ENCODE assay signal across 22 cellular contexts in genomic region chr19:41319500-41320184, GRCh38. TPM values are rescaled to one million over a fixed set of nuclear protein-coding genes. Genes with fewer than 3 reads are reported as not detected.
DNase-seq lines count a peak whose midpoint lies in the region; ATAC-seq, FAIRE-seq and TF ChIP-seq lines count a peak whose summit lies in the region.
"Had no signal": no experiment of that assay in that cellular context is flagged by ENCODE, and none has a peak within 500 bp of the region (broad histone marks: within the 10 kb centered on the region; RNA-seq: fewer than 3 reads in every experiment).

No MANE protein-coding gene starts in this region.

- no peak overlapping the region for H3K9ac ChIP-seq in HepG2 (ENCODE audit: insufficient read depth, low read depth, low read length)

- no peak overlapping the region for H3K4me2 ChIP-seq in HepG2 (ENCODE audit: low read depth, low read length)

- POLR2A ChIA-PET in CD4-positive, alpha-beta T cell (lab: Charles Lee) = interaction anchor here (0.6 kb wide), 1 partner anchor 29 kb away, joined by 5 read pairs; no protein-coding TSS in a partner anchor
- POLR2A ChIA-PET in HepG2 (lab: Yijun Ruan, JAX) = interaction anchor here (1.5 to 6.2 kb wide), 2 partner anchors 33 to 44 kb away, joined by 5 to 73 read pairs; partner anchors contain the start of genes B9D2 and TGFB1

- no peak for TF ChIP-seq POLR2A in HepG2 (IDR thresholded peaks at IDR 0.05; ENCODE audit: insufficient read depth in 1 of 2, low read depth in 2 of 2, low read length in 2 of 2)

- no peaks in the 10 kb centered on the region for H3K27me3 ChIP-seq in CD4-positive, alpha-beta T cell (ENCODE audit: control insufficient read depth, insufficient read depth, low read length)
- no peaks in the 10 kb centered on the region for H3K27me3 ChIP-seq in HepG2 (ENCODE audit: control insufficient read depth in 1 of 2, insufficient read depth in 2 of 2, low read length in 2 of 2)
- H3K27me3 ChIP-seq in foreskin keratinocyte = no peaks in the 10 kb centered on the region
- H3K27me3 ChIP-seq: cardiac muscle cell, heart right ventricle had no signal

- TF ChIP-seq EP300 in HepG2 (IDR thresholded peaks at IDR 0.05; ENCODE audit: low read depth in 2 of 2, low read length in 2 of 2) (no peak), HepG2 (CRISPR knock-in tag; IDR thresholded peaks at IDR 0.05; ENCODE audit: borderline replicate concordance) (no peak)

- H3K9me3 ChIP-seq in CD4-positive, alpha-beta T cell (ENCODE audit: control insufficient read depth, low read length) = no peaks in the 10 kb centered on the region
- no peaks in the 10 kb centered on the region for H3K9me3 ChIP-seq in HepG2 (ENCODE audit: low read length)
- H3K9me3 ChIP-seq: heart right ventricle, thoracic aorta had no signal

- no TSS peak for BruUV-seq in HepG2 (replicated peaks; lab: Mats Ljungman, UMichigan)

- H3K36me3 Mint-ChIP-seq in CD4-positive, alpha-beta T cell (ENCODE audit: low read depth) = peaks cover 80% of the 10 kb centered on the region
- peaks cover 50% of the 10 kb centered on the region for H3K36me3 Mint-ChIP-seq in activated T-helper 1 cell treated with anti-CD3 and anti-CD28 coated beads, Interleukin-12 subunit alpha, Interleukin-12 subunit beta, Interleukin-2, Interleukin-4 antibody, amounts not matched to agents 30 ng/mL and 10 ng/mL and 1 ng/mL, durations not matched to agents 14 hours and 24 hours and 36 hours (ENCODE audit: low read depth)

- H3K4me1 Mint-ChIP-seq in CD4-positive, alpha-beta T cell (ENCODE audit: low read depth) = peaks cover 42% of the 10 kb centered on the region
- H3K4me1 Mint-ChIP-seq in activated T-helper 1 cell treated with anti-CD3 and anti-CD28 coated beads, Interleukin-12 subunit alpha, Interleukin-12 subunit beta, Interleukin-2, Interleukin-4 antibody, amounts not matched to agents 30 ng/mL and 10 ng/mL and 1 ng/mL, durations not matched to agents 14 hours and 24 hours and 36 hours (ENCODE audit: low read depth) = peaks cover 13% of the 10 kb centered on the region

- FAIRE-seq in HepG2 (lab: Jason Lieb, UNC) = no peak
- FAIRE-seq: TTC549 had no signal

- no peaks in the 10 kb centered on the region for H3K9me3 Mint-ChIP-seq in CD4-positive, alpha-beta T cell
- no peaks in the 10 kb centered on the region for H3K9me3 Mint-ChIP-seq in activated T-helper 1 cell treated with anti-CD3 and anti-CD28 coated beads, Interleukin-12 subunit alpha, Interleukin-12 subunit beta, Interleukin-2, Interleukin-4 antibody, amounts not matched to agents 30 ng/mL and 10 ng/mL and 1 ng/mL, durations not matched to agents 14 hours and 24 hours and 36 hours
- H3K9me3 Mint-ChIP-seq: CD4-positive, CD25-positive, alpha-beta regulatory T cell had no signal

- DNase-seq in CD4-positive, alpha-beta T cell = no peak
- peak; percentile 35 for DNase-seq in ELF-1 (ENCODE audit: low read depth, low spot score)
- DNase-seq in amniotic epithelial cell (ENCODE audit: low read depth) = peak; percentile 38
- DNase-seq in HepG2 (ENCODE audit: low spot score) = no peak
- DNase-seq in activated gamma-delta T cell (lab: John Stamatoyannopoulos, UW) = no peak
- DNase-seq in foreskin keratinocyte = no peak
- no peak for DNase-seq in kidney glomerular epithelial cell (lab: John Stamatoyannopoulos, UW)
- no peak for DNase-seq in activated T-helper 1 cell treated with anti-CD3 and anti-CD28 coated beads, Interleukin-12 subunit alpha, Interleukin-12 subunit beta, Interleukin-2, Interleukin-4 antibody, amounts not matched to agents 30 ng/mL and 10 ng/mL and 1 ng/mL, durations not matched to agents 14 hours and 24 hours and 36 hours (ENCODE audit: low spot score)
- DNase-seq: activated CD4-positive, alpha-beta T cell treated with anti-CD3 and anti-CD28 coated beads for 1 hour; activated effector memory CD4-positive, alpha-beta T cell treated with anti-CD3 and anti-CD28 coated beads, Interleukin-2, amount 50 U/mL, for 16 hours; CD4-positive, CD25-positive, alpha-beta regulatory T cell; dermis blood vessel endothelial cell; heart right ventricle; NCI-H1417; NCI-H2081 treated with DMSO at 0.1 percent for 48 hours; NCI-H446 treated with DMSO at 0.1 percent for 48 hours; PC-3; SIG-M5; stimulated activated CD4-positive, alpha-beta T cell treated with anti-CD3 and anti-CD28 coated beads, Interleukin-1b, Interleukin-23, amount 100 ng/mL, for 48 hours had no signal

- H3K27ac ChIP-seq in CD4-positive, alpha-beta T cell (ENCODE audit: low read depth, low read length) = no peak overlapping the region
- H3K27ac ChIP-seq in HepG2 (ENCODE audit: extremely low read length, insufficient read depth, low read length) = peak overlapping the region; percentile 11
- H3K27ac ChIP-seq in foreskin keratinocyte = no peak overlapping the region
- H3K27ac ChIP-seq: cardiac muscle cell, thoracic aorta had no signal

- H3K4me1 ChIP-seq in HepG2 (ENCODE audit: insufficient read depth, low read length) (peaks cover 50% of the 10 kb centered on the region), foreskin keratinocyte (peaks cover 4% of the 10 kb centered on the region)

- no peaks in the 10 kb centered on the region for H3K79me2 ChIP-seq in HepG2 (ENCODE audit: insufficient read depth, low read length)

- CTCF ChIA-PET in CD4-positive, alpha-beta T cell (lab: Charles Lee) = no interaction called here
- CTCF ChIA-PET in HepG2 (lab: Yijun Ruan, JAX; ENCODE audit: low intra/inter-chr PET ratio, low total read pairs) = no interaction called here

- TF ChIP-seq RAD21 in HepG2 (CRISPR knock-in tag; IDR thresholded peaks at IDR 0.05) = no peak

- intact Hi-C loops in CD4-positive, alpha-beta T cell (cut with DNase I, micrococcal nuclease) = no loop called here
- intact Hi-C loops in HepG2 (cut with micrococcal nuclease; ENCODE audit: unreplicated experiment) = no loop called here
- intact Hi-C loops in activated T-helper 1 cell treated with anti-CD3 and anti-CD28 coated beads, Interleukin-12 subunit alpha, Interleukin-12 subunit beta, Interleukin-2, Interleukin-4 antibody, amounts not matched to agents 30 ng/mL and 10 ng/mL and 1 ng/mL, durations not matched to agents 14 hours and 24 hours and 36 hours (cut with micrococcal nuclease) = no loop called here

- no peak for ATAC-seq in CD4-positive, alpha-beta T cell (ENCODE audit: poor library complexity)
- ATAC-seq in HepG2 (no peak), foreskin keratinocyte (no peak)
- ATAC-seq: PC-3 had no signal

- WGBS in HepG2 (ENCODE audit: low lambda C conversion rate) = 96% methylated on average over 11 of the region's 20 CpGs

- H4K20me1 ChIP-seq in HepG2 (ENCODE audit: insufficient read depth, low read length) = no peaks in the 10 kb centered on the region

- no peak for TF ChIP-seq CTCF in CD4-positive, alpha-beta T cell (IDR thresholded peaks at IDR 0.05)
- TF ChIP-seq CTCF in HepG2 (CRISPR knock-in tag; IDR thresholded peaks at IDR 0.05) (no peak), foreskin keratinocyte (conservative IDR thresholded peaks at IDR 0.05) (no peak)

- peak overlapping the region; percentile 26 for H3K27ac Mint-ChIP-seq in CD4-positive, alpha-beta T cell
- H3K27ac Mint-ChIP-seq in activated T-helper 1 cell treated with anti-CD3 and anti-CD28 coated beads, Interleukin-12 subunit alpha, Interleukin-12 subunit beta, Interleukin-2, Interleukin-4 antibody, amounts not matched to agents 30 ng/mL and 10 ng/mL and 1 ng/mL, durations not matched to agents 14 hours and 24 hours and 36 hours = no peak overlapping the region

- in situ Hi-C loops in HepG2 (cut with HindIII; ENCODE audit: extremely low pct_ligation_motif_present, low pct_unique_long_range_greater_than_20kb) = no loop called here

- no peak overlapping the region for H3K4me3 ChIP-seq in HepG2 (replicated peaks in 1 of 3; ENCODE audit: insufficient read depth in 1 of 3, low read depth in 2 of 3, low read length in 3 of 3)
- H3K4me3 ChIP-seq: cardiac muscle cell, heart right ventricle, thoracic aorta had no signal

- peak overlapping the region; percentile 30 for H3K4me3 Mint-ChIP-seq in CD4-positive, alpha-beta T cell
- no peak overlapping the region for H3K4me3 Mint-ChIP-seq in activated T-helper 1 cell treated with anti-CD3 and anti-CD28 coated beads, Interleukin-12 subunit alpha, Interleukin-12 subunit beta, Interleukin-2, Interleukin-4 antibody, amounts not matched to agents 30 ng/mL and 10 ng/mL and 1 ng/mL, durations not matched to agents 14 hours and 24 hours and 36 hours

- H3K27me3 Mint-ChIP-seq in CD4-positive, alpha-beta T cell = no peaks in the 10 kb centered on the region
- H3K27me3 Mint-ChIP-seq in activated T-helper 1 cell treated with anti-CD3 and anti-CD28 coated beads, Interleukin-12 subunit alpha, Interleukin-12 subunit beta, Interleukin-2, Interleukin-4 antibody, amounts not matched to agents 30 ng/mL and 10 ng/mL and 1 ng/mL, durations not matched to agents 14 hours and 24 hours and 36 hours (ENCODE audit: insufficient read depth) = no peaks in the 10 kb centered on the region
- H3K27me3 Mint-ChIP-seq: CD4-positive, CD25-positive, alpha-beta regulatory T cell had no signal

- peaks cover 13 to 37% of the 10 kb centered on the region in 2 experiments; a peak in 4 of 5 replicates for H3K36me3 ChIP-seq in HepG2 (replicated peaks in 1 of 2; ENCODE audit: control insufficient read depth in 1 of 2, insufficient read depth in 2 of 2, low read length in 2 of 2)

- no peak overlapping the region for H2AFZ ChIP-seq in HepG2 (ENCODE audit: low read length)

RNA-seq across cellular contexts. Expression of gene CCDC97, which starts 9.7 kb away (rescaled TPM):
- 10 to 100 TPM; 27.3 to 29.7 TPM for total RNA-seq in CD4-positive, alpha-beta T cell
- 7.1 and 7.3 TPM in 2 replicates for total RNA-seq in HepG2 (2016; rRNA removed; fragmentation: Illumina TruSeq; extraction: Trizol)
- 1.5 and 3.3 TPM in 2 replicates for total RNA-seq in HepG2 (2016; cell fraction: cytosol; rRNA removed; fragmentation: Illumina TruSeq; extraction: Trizol; ENCODE audit: low read depth)
- 6.7 and 7.8 TPM in 2 replicates for total RNA-seq in HepG2 (2016; cell fraction: insoluble cytoplasmic fraction; rRNA removed; fragmentation: Illumina TruSeq; extraction: Trizol)
- total RNA-seq in HepG2 (2016; cell fraction: membrane; rRNA removed; fragmentation: Illumina TruSeq; extraction: Trizol) = 4.3 and 5.8 TPM in 2 replicates
- 5.8 and 7.6 TPM in 2 replicates for total RNA-seq in HepG2 (2016; cell fraction: nucleus; rRNA removed; fragmentation: Illumina TruSeq; extraction: Trizol)
- polyA plus RNA-seq in HepG2 (2011; rRNA removed) = 6.2 and 7.2 TPM in 2 replicates
- polyA plus RNA-seq in HepG2 (2011; cell fraction: cytosol; rRNA removed) = 6.6 and 7.0 TPM in 2 replicates
- 10.5 and 12.4 TPM in 2 replicates for polyA plus RNA-seq in HepG2 (2011; cell fraction: nucleus; rRNA removed)
- 8.9 and 9.4 TPM in 2 replicates for polyA plus RNA-seq in HepG2 (2012)
- 1.4 and 1.9 TPM in 2 replicates for polyA plus RNA-seq in HepG2 (2016; cell fraction: cytosol; fragmentation: Illumina TruSeq; extraction: Trizol; ENCODE audit: low read depth)
- polyA plus RNA-seq in HepG2 (2016; cell fraction: insoluble cytoplasmic fraction; fragmentation: Illumina TruSeq; extraction: Trizol; ENCODE audit: low read depth) = 10.6 and 15.1 TPM in 2 replicates
- 4.3 and 5.1 TPM in 2 replicates for polyA plus RNA-seq in HepG2 (2016; cell fraction: membrane; fragmentation: Illumina TruSeq; extraction: Trizol; ENCODE audit: low read depth)
- polyA plus RNA-seq in HepG2 (2016; cell fraction: nucleus; fragmentation: Illumina TruSeq; extraction: Trizol; ENCODE audit: insufficient read depth, low read depth) = 16.5 and 17.3 TPM in 2 replicates
- polyA minus RNA-seq in HepG2 (2011; rRNA and poly(A)+ RNA removed; ENCODE audit: low replicate concordance) = 11.3 and 18.0 TPM in 2 replicates
- polyA minus RNA-seq in HepG2 (2011; cell fraction: cytosol; rRNA and poly(A)+ RNA removed) = 3.8 and 5.4 TPM in 2 replicates
- 9.4 and 9.9 TPM in 2 replicates for polyA minus RNA-seq in HepG2 (2011; cell fraction: nucleus; rRNA and poly(A)+ RNA removed)
- 10.5 and 11.9 TPM in 2 replicates for total RNA-seq in foreskin keratinocyte
- 13.5 and 14.5 TPM in 2 replicates for polyA plus RNA-seq in foreskin keratinocyte
- total RNA-seq in activated T-helper 1 cell treated with anti-CD3 and anti-CD28 coated beads, Interleukin-12 subunit alpha, Interleukin-12 subunit beta, Interleukin-2, Interleukin-4 antibody, amounts not matched to agents 30 ng/mL and 10 ng/mL and 1 ng/mL, durations not matched to agents 14 hours and 24 hours and 36 hours = 35.3 and 36.1 TPM in 2 replicates

RNA-seq across cellular contexts. Expression of gene TGFB1, which starts 34.1 kb away (rescaled TPM):
- total RNA-seq in CD4-positive, alpha-beta T cell = 100 to 1,000 TPM; 406 to 416 TPM
- total RNA-seq in HepG2 (2016; rRNA removed; fragmentation: Illumina TruSeq; extraction: Trizol) (2.7 and 4.1 TPM in 2 replicates), foreskin keratinocyte (26.8 and 26.9 TPM in 2 replicates)
- 6.2 and 9.0 TPM in 2 replicates for total RNA-seq in HepG2 (2016; cell fraction: cytosol; rRNA removed; fragmentation: Illumina TruSeq; extraction: Trizol; ENCODE audit: low read depth)
- 2.2 and 3.6 TPM in 2 replicates for total RNA-seq in HepG2 (2016; cell fraction: insoluble cytoplasmic fraction; rRNA removed; fragmentation: Illumina TruSeq; extraction: Trizol)
- 12.7 and 14.7 TPM in 2 replicates for total RNA-seq in HepG2 (2016; cell fraction: membrane; rRNA removed; fragmentation: Illumina TruSeq; extraction: Trizol)
- 3.0 and 7.5 TPM in 2 replicates for total RNA-seq in HepG2 (2016; cell fraction: nucleus; rRNA removed; fragmentation: Illumina TruSeq; extraction: Trizol)
- polyA plus RNA-seq in HepG2 (2011; rRNA removed) (5.4 and 6.2 TPM in 2 replicates), foreskin keratinocyte (51.3 and 52.5 TPM in 2 replicates)
- polyA plus RNA-seq in HepG2 (2011; cell fraction: cytosol; rRNA removed) = 4.9 and 6.6 TPM in 2 replicates
- polyA plus RNA-seq in HepG2 (2011; cell fraction: nucleus; rRNA removed) = 24.0 and 30.3 TPM in 2 replicates
- 27.5 and 39.6 TPM in 2 replicates for polyA plus RNA-seq in HepG2 (2012)
- polyA plus RNA-seq in HepG2 (2016; cell fraction: cytosol; fragmentation: Illumina TruSeq; extraction: Trizol; ENCODE audit: low read depth) = 35.9 and 36.5 TPM in 2 replicates
- 13.3 and 16.4 TPM in 2 replicates for polyA plus RNA-seq in HepG2 (2016; cell fraction: insoluble cytoplasmic fraction; fragmentation: Illumina TruSeq; extraction: Trizol; ENCODE audit: low read depth)
- polyA plus RNA-seq in HepG2 (2016; cell fraction: membrane; fragmentation: Illumina TruSeq; extraction: Trizol; ENCODE audit: low read depth) = 49.5 and 52.5 TPM in 2 replicates
- 30.3 and 32.9 TPM in 2 replicates for polyA plus RNA-seq in HepG2 (2016; cell fraction: nucleus; fragmentation: Illumina TruSeq; extraction: Trizol; ENCODE audit: insufficient read depth, low read depth)
- polyA minus RNA-seq in HepG2 (2011; rRNA and poly(A)+ RNA removed; ENCODE audit: low replicate concordance) = 5.5 and 10.7 TPM in 2 replicates
- polyA minus RNA-seq in HepG2 (2011; cell fraction: cytosol; rRNA and poly(A)+ RNA removed) = 17.6 and 20.2 TPM in 2 replicates
- polyA minus RNA-seq in HepG2 (2011; cell fraction: nucleus; rRNA and poly(A)+ RNA removed) = 6.1 and 7.5 TPM in 2 replicates
- 108 and 112 TPM in 2 replicates for total RNA-seq in activated T-helper 1 cell treated with anti-CD3 and anti-CD28 coated beads, Interleukin-12 subunit alpha, Interleukin-12 subunit beta, Interleukin-2, Interleukin-4 antibody, amounts not matched to agents 30 ng/mL and 10 ng/mL and 1 ng/mL, durations not matched to agents 14 hours and 24 hours and 36 hours

RNA-seq across cellular contexts. Expression of gene B9D2, which starts 44.3 kb away (rescaled TPM):
- total RNA-seq in CD4-positive, alpha-beta T cell = 10 to 100 TPM; 21.1 to 26.8 TPM
- total RNA-seq in HepG2 (2016; rRNA removed; fragmentation: Illumina TruSeq; extraction: Trizol) = 4.4 and 5.3 TPM in 2 replicates
- 1.6 and 2.5 TPM in 2 replicates for total RNA-seq in HepG2 (2016; cell fraction: cytosol; rRNA removed; fragmentation: Illumina TruSeq; extraction: Trizol; ENCODE audit: low read depth)
- total RNA-seq in HepG2 (2016; cell fraction: insoluble cytoplasmic fraction; rRNA removed; fragmentation: Illumina TruSeq; extraction: Trizol) = 4.5 and 4.8 TPM in 2 replicates
- total RNA-seq in HepG2 (2016; cell fraction: membrane; rRNA removed; fragmentation: Illumina TruSeq; extraction: Trizol) = 3.0 and 4.0 TPM in 2 replicates
- 2.3 and 2.6 TPM in 2 replicates for total RNA-seq in HepG2 (2016; cell fraction: nucleus; rRNA removed; fragmentation: Illumina TruSeq; extraction: Trizol)
- polyA plus RNA-seq in HepG2 (2011; rRNA removed) = 2.9 and 3.1 TPM in 2 replicates
- polyA plus RNA-seq in HepG2 (2011; cell fraction: cytosol; rRNA removed) = 2.1 and 3.5 TPM in 2 replicates
- 2.3 and 2.4 TPM in 2 replicates for polyA plus RNA-seq in HepG2 (2011; cell fraction: nucleus; rRNA removed)
- 1.1 and 1.5 TPM in 2 replicates for polyA plus RNA-seq in HepG2 (2012)
- polyA plus RNA-seq in HepG2 (2016; cell fraction: cytosol; fragmentation: Illumina TruSeq; extraction: Trizol; ENCODE audit: low read depth) = 1.9 TPM in 2 replicates
- polyA plus RNA-seq in HepG2 (2016; cell fraction: insoluble cytoplasmic fraction; fragmentation: Illumina TruSeq; extraction: Trizol; ENCODE audit: low read depth) = 3.4 and 4.7 TPM in 2 replicates
- 2.7 and 3.1 TPM in 2 replicates for polyA plus RNA-seq in HepG2 (2016; cell fraction: membrane; fragmentation: Illumina TruSeq; extraction: Trizol; ENCODE audit: low read depth)
- polyA plus RNA-seq in HepG2 (2016; cell fraction: nucleus; fragmentation: Illumina TruSeq; extraction: Trizol; ENCODE audit: insufficient read depth, low read depth) = 3.4 and 5.8 TPM in 2 replicates
- 2.0 and 4.3 TPM in 2 replicates for polyA minus RNA-seq in HepG2 (2011; rRNA and poly(A)+ RNA removed; ENCODE audit: low replicate concordance)
- 1.2 and 1.5 TPM in 2 replicates for polyA minus RNA-seq in HepG2 (2011; cell fraction: cytosol; rRNA and poly(A)+ RNA removed)
- polyA minus RNA-seq in HepG2 (2011; cell fraction: nucleus; rRNA and poly(A)+ RNA removed) = 0.90 and 2.5 TPM in 2 replicates
- 4.4 and 5.8 TPM in 2 replicates for total RNA-seq in foreskin keratinocyte
- 6.7 and 8.5 TPM in 2 replicates for polyA plus RNA-seq in foreskin keratinocyte
- 4.4 and 4.5 TPM in 2 replicates for total RNA-seq in activated T-helper 1 cell treated with anti-CD3 and anti-CD28 coated beads, Interleukin-12 subunit alpha, Interleukin-12 subunit beta, Interleukin-2, Interleukin-4 antibody, amounts not matched to agents 30 ng/mL and 10 ng/mL and 1 ng/mL, durations not matched to agents 14 hours and 24 hours and 36 hours

RNA-seq across cellular contexts. Expression of gene HNRNPUL1, which starts 55.5 kb away (rescaled TPM):
- total RNA-seq in CD4-positive, alpha-beta T cell = 100 to 1,000 TPM; 367 to 388 TPM
- total RNA-seq in HepG2 (2016; rRNA removed; fragmentation: Illumina TruSeq; extraction: Trizol) (81.7 and 88.8 TPM in 2 replicates), foreskin keratinocyte (129 and 140 TPM in 2 replicates)
- 30.9 and 33.3 TPM in 2 replicates for total RNA-seq in HepG2 (2016; cell fraction: cytosol; rRNA removed; fragmentation: Illumina TruSeq; extraction: Trizol; ENCODE audit: low read depth)
- 77.3 and 84.2 TPM in 2 replicates for total RNA-seq in HepG2 (2016; cell fraction: insoluble cytoplasmic fraction; rRNA removed; fragmentation: Illumina TruSeq; extraction: Trizol)
- 78.7 and 78.8 TPM in 2 replicates for total RNA-seq in HepG2 (2016; cell fraction: membrane; rRNA removed; fragmentation: Illumina TruSeq; extraction: Trizol)
- 62.2 and 71.6 TPM in 2 replicates for total RNA-seq in HepG2 (2016; cell fraction: nucleus; rRNA removed; fragmentation: Illumina TruSeq; extraction: Trizol)
- polyA plus RNA-seq in HepG2 (2011; rRNA removed) (29.7 and 30.9 TPM in 2 replicates), foreskin keratinocyte (106 and 123 TPM in 2 replicates)
- polyA plus RNA-seq in HepG2 (2011; cell fraction: cytosol; rRNA removed) = 16.7 and 21.1 TPM in 2 replicates
- 36.0 and 41.1 TPM in 2 replicates for polyA plus RNA-seq in HepG2 (2011; cell fraction: nucleus; rRNA removed)
- polyA plus RNA-seq in HepG2 (2012) = 62.3 and 78.5 TPM in 2 replicates
- polyA plus RNA-seq in HepG2 (2016; cell fraction: cytosol; fragmentation: Illumina TruSeq; extraction: Trizol; ENCODE audit: low read depth) = 43.7 and 48.0 TPM in 2 replicates
- polyA plus RNA-seq in HepG2 (2016; cell fraction: insoluble cytoplasmic fraction; fragmentation: Illumina TruSeq; extraction: Trizol; ENCODE audit: low read depth) = 126 and 151 TPM in 2 replicates
- polyA plus RNA-seq in HepG2 (2016; cell fraction: membrane; fragmentation: Illumina TruSeq; extraction: Trizol; ENCODE audit: low read depth) = 99.0 and 109 TPM in 2 replicates
- 102 and 113 TPM in 2 replicates for polyA plus RNA-seq in HepG2 (2016; cell fraction: nucleus; fragmentation: Illumina TruSeq; extraction: Trizol; ENCODE audit: insufficient read depth, low read depth)
- polyA minus RNA-seq in HepG2 (2011; rRNA and poly(A)+ RNA removed; ENCODE audit: low replicate concordance) = 47.6 and 50.7 TPM in 2 replicates
- polyA minus RNA-seq in HepG2 (2011; cell fraction: cytosol; rRNA and poly(A)+ RNA removed) = 23.6 and 33.9 TPM in 2 replicates
- polyA minus RNA-seq in HepG2 (2011; cell fraction: nucleus; rRNA and poly(A)+ RNA removed) = 61.9 and 71.0 TPM in 2 replicates
- 254 and 264 TPM in 2 replicates for total RNA-seq in activated T-helper 1 cell treated with anti-CD3 and anti-CD28 coated beads, Interleukin-12 subunit alpha, Interleukin-12 subunit beta, Interleukin-2, Interleukin-4 antibody, amounts not matched to agents 30 ng/mL and 10 ng/mL and 1 ng/mL, durations not matched to agents 14 hours and 24 hours and 36 hours

RNA-seq across cellular contexts. Expression of gene TMEM91, which starts 56.7 kb away (rescaled TPM):
- total RNA-seq in CD4-positive, alpha-beta T cell = 1 to 10 TPM; 6.8 to 7.7 TPM
- total RNA-seq in HepG2 (2016; rRNA removed; fragmentation: Illumina TruSeq; extraction: Trizol) (6.3 and 8.4 TPM in 2 replicates), foreskin keratinocyte (3.2 and 4.0 TPM in 2 replicates)
- total RNA-seq in HepG2 (2016; cell fraction: cytosol; rRNA removed; fragmentation: Illumina TruSeq; extraction: Trizol; ENCODE audit: low read depth) = 4.9 and 6.5 TPM in 2 replicates
- 6.2 and 7.3 TPM in 2 replicates for total RNA-seq in HepG2 (2016; cell fraction: insoluble cytoplasmic fraction; rRNA removed; fragmentation: Illumina TruSeq; extraction: Trizol)
- 3.9 and 4.6 TPM in 2 replicates for total RNA-seq in HepG2 (2016; cell fraction: membrane; rRNA removed; fragmentation: Illumina TruSeq; extraction: Trizol)
- total RNA-seq in HepG2 (2016; cell fraction: nucleus; rRNA removed; fragmentation: Illumina TruSeq; extraction: Trizol) = 3.4 and 6.0 TPM in 2 replicates
- polyA plus RNA-seq in HepG2 (2011; rRNA removed) (10.3 and 11.2 TPM in 2 replicates), foreskin keratinocyte (3.8 and 4.9 TPM in 2 replicates)
- 8.3 and 10.4 TPM in 2 replicates for polyA plus RNA-seq in HepG2 (2011; cell fraction: cytosol; rRNA removed)
- 23.1 and 25.5 TPM in 2 replicates for polyA plus RNA-seq in HepG2 (2011; cell fraction: nucleus; rRNA removed)
- 7.9 and 10.2 TPM in 2 replicates for polyA plus RNA-seq in HepG2 (2012)
- 4.9 and 5.8 TPM in 2 replicates for polyA plus RNA-seq in HepG2 (2016; cell fraction: cytosol; fragmentation: Illumina TruSeq; extraction: Trizol; ENCODE audit: low read depth)
- 5.7 and 7.2 TPM in 2 replicates for polyA plus RNA-seq in HepG2 (2016; cell fraction: insoluble cytoplasmic fraction; fragmentation: Illumina TruSeq; extraction: Trizol; ENCODE audit: low read depth)
- 4.2 and 4.9 TPM in 2 replicates for polyA plus RNA-seq in HepG2 (2016; cell fraction: membrane; fragmentation: Illumina TruSeq; extraction: Trizol; ENCODE audit: low read depth)
- 9.5 and 11.5 TPM in 2 replicates for polyA plus RNA-seq in HepG2 (2016; cell fraction: nucleus; fragmentation: Illumina TruSeq; extraction: Trizol; ENCODE audit: insufficient read depth, low read depth)
- 2.0 and 33.3 TPM in 2 replicates for polyA minus RNA-seq in HepG2 (2011; rRNA and poly(A)+ RNA removed; ENCODE audit: low replicate concordance)
- polyA minus RNA-seq in HepG2 (2011; cell fraction: cytosol; rRNA and poly(A)+ RNA removed) = 4.9 and 7.2 TPM in 2 replicates
- 12.7 and 17.7 TPM in 2 replicates for polyA minus RNA-seq in HepG2 (2011; cell fraction: nucleus; rRNA and poly(A)+ RNA removed)
- total RNA-seq in activated T-helper 1 cell treated with anti-CD3 and anti-CD28 coated beads, Interleukin-12 subunit alpha, Interleukin-12 subunit beta, Interleukin-2, Interleukin-4 antibody, amounts not matched to agents 30 ng/mL and 10 ng/mL and 1 ng/mL, durations not matched to agents 14 hours and 24 hours and 36 hours = 2.8 and 2.9 TPM in 2 replicates

Comparison
In these comparisons a context has a peak if more than half of its experiments do, and no peak if none do; other contexts are left out.
1. DNase-seq: peak in ELF-1 (single experiment) and amniotic epithelial cell (single experiment); none in CD4-positive, alpha-beta T cell (0 of 10), HepG2 (single experiment), activated gamma-delta T cell (single experiment), foreskin keratinocyte (0 of 2), kidney glomerular epithelial cell (single experiment) and activated T-helper 1 cell treated with anti-CD3 and anti-CD28 coated beads, Interleukin-12 subunit alpha, Interleukin-12 subunit beta, Interleukin-2, Interleukin-4 antibody, amounts not matched to agents 30 ng/mL and 10 ng/mL and 1 ng/mL, durations not matched to agents 14 hours and 24 hours and 36 hours (single experiment).